In the genomic region with DNA sequence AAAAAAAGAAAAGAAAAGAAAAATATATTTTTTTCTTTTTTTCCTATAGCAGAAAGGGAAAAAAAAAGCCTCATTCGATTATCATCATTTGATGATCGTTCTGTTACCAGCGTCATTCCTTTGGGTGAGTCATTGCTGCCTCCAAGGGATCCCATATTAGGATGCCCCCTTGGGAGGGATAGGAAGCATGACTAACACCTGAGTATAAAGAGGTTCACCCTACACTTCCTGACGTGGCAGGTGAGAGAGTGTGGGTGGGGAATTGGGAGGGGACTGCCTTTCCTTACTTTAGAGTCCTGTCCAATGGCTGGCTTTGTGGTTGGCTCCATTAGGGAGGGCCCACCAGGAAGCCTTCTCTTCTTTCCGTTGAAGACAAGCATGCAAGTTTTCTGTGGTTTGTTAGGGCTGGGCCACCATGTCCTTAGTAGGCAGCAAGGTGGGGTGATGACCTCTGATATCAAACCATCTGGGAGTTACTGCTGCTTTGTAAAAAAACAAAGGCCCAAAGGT, we compare ENCODE assay signal across 11 cellular contexts. TPM values are rescaled to one million over a fixed set of nuclear protein-coding genes. Genes with fewer than 3 reads are reported as not detected.
DNase-seq lines count a peak whose midpoint lies in the region; ATAC-seq and TF ChIP-seq lines count a peak whose summit lies in the region.
"Had no signal": no experiment of that assay in that cellular context is flagged by ENCODE, and none has a peak within 500 bp of the region (broad histone marks: within the 10 kb centered on the region; RNA-seq: fewer than 3 reads in every experiment).

No MANE protein-coding gene starts in this region.

- H3K27me3 ChIP-seq in foreskin keratinocyte (no peaks in the 10 kb centered on the region), upper lobe of left lung (no peaks in the 10 kb centered on the region)

- H3K4me3 ChIP-seq in upper lobe of left lung: no peak overlapping the region

- H3K4me1 ChIP-seq in foreskin keratinocyte (peaks cover 37% of the 10 kb centered on the region), upper lobe of left lung (no peaks in the 10 kb centered on the region)
- H3K4me1 ChIP-seq: parathyroid adenoma had no signal

- H3K9me3 Mint-ChIP-seq in activated CD8-positive, alpha-beta memory T cell treated with anti-CD3 and anti-CD28 coated beads, Interleukin-2, amount 10 ng/mL, durations not matched to agents 7 days and 5 days (ENCODE audit: low read depth): no peaks in the 10 kb centered on the region

- TF ChIP-seq CTCF in foreskin keratinocyte (conservative IDR thresholded peaks at IDR 0.05) (no peak), upper lobe of left lung (IDR thresholded peaks at IDR 0.05) (no peak)

- CTCF ChIA-PET in activated CD8-positive, alpha-beta memory T cell treated with anti-CD3 and anti-CD28 coated beads, Interleukin-2, amount 10 ng/mL, durations not matched to agents 7 days and 5 days (lab: Charles Lee): no interaction called here

- H3K9me3 ChIP-seq in upper lobe of left lung: no peaks in the 10 kb centered on the region

- H3K4me3 Mint-ChIP-seq in activated CD8-positive, alpha-beta memory T cell treated with anti-CD3 and anti-CD28 coated beads, Interleukin-2, amount 10 ng/mL, durations not matched to agents 7 days and 5 days: no peak overlapping the region

- H3K4me1 Mint-ChIP-seq in activated CD8-positive, alpha-beta memory T cell treated with anti-CD3 and anti-CD28 coated beads, Interleukin-2, amount 10 ng/mL, durations not matched to agents 7 days and 5 days: peaks cover 50% of the 10 kb centered on the region

- H3K36me3 ChIP-seq in upper lobe of left lung: no peaks in the 10 kb centered on the region

- H3K27ac Mint-ChIP-seq in activated CD8-positive, alpha-beta memory T cell treated with anti-CD3 and anti-CD28 coated beads, Interleukin-2, amount 10 ng/mL, durations not matched to agents 7 days and 5 days: peak overlapping the region; percentile 80

- peak; percentile 55 for DNase-seq in activated CD8-positive, alpha-beta memory T cell treated with anti-CD3 and anti-CD28 coated beads, Interleukin-2, amount 10 ng/mL, durations not matched to agents 7 days and 5 days
- DNase-seq in activated CD8-positive, alpha-beta memory T cell treated with anti-CD3 and anti-CD28 coated beads for 24 hours: no peak
- DNase-seq in activated CD4-positive, alpha-beta T cell treated with anti-CD3 and anti-CD28 coated beads for 48 hours: peak; percentile 64
- DNase-seq in foreskin keratinocyte (peak; percentile 99 to 100), upper lobe of left lung (peak in 1 of 2 donors; percentile 62), dedifferentiated amniotic fluid mesenchymal stem cell (ENCODE audit: extremely low spot score) (no peak), OCI-M2 (lab: John Stamatoyannopoulos, UW; ENCODE audit: unreplicated experiment) (no peak)
- no peak for DNase-seq in effector CD8-positive, alpha-beta T cell (lab: John Stamatoyannopoulos, UW)
- DNase-seq: activated CD8-positive, alpha-beta memory T cell treated with anti-CD3 and anti-CD28 coated beads, Interleukin-2, amount 50 U/mL, for 48 hours; AML-193 had no signal

- TF ChIP-seq POLR2A in upper lobe of left lung (IDR thresholded peaks at IDR 0.05): no peak

- H3K27ac ChIP-seq in foreskin keratinocyte: peak overlapping the region; percentile 83
- no peak overlapping the region for H3K27ac ChIP-seq in upper lobe of left lung
- H3K27ac ChIP-seq: parathyroid adenoma had no signal

- TF ChIP-seq EP300 in upper lobe of left lung (IDR thresholded peaks at IDR 0.05): no peak

- peaks cover 58% of the 10 kb centered on the region for H3K36me3 Mint-ChIP-seq in activated CD8-positive, alpha-beta memory T cell treated with anti-CD3 and anti-CD28 coated beads, Interleukin-2, amount 10 ng/mL, durations not matched to agents 7 days and 5 days

- H3K27me3 Mint-ChIP-seq in activated CD8-positive, alpha-beta memory T cell treated with anti-CD3 and anti-CD28 coated beads, Interleukin-2, amount 10 ng/mL, durations not matched to agents 7 days and 5 days: no peaks in the 10 kb centered on the region

- WGBS in upper lobe of left lung, 2 donors: 72 to 83% methylated on average over 5 of the region's 5 CpGs

- ATAC-seq in activated CD8-positive, alpha-beta memory T cell treated with anti-CD3 and anti-CD28 coated beads, Interleukin-2, amount 10 ng/mL, durations not matched to agents 7 days and 5 days: peak; percentile 47
- ATAC-seq in foreskin keratinocyte (peak; percentile 94), upper lobe of left lung (ENCODE audit: low FRiP score in 2 of 2) (peak; percentile 40 to 67)

RNA-seq across cellular contexts. Expression of a gene that starts 56.1 kb away (rescaled TPM):
- 100 to 1,000 TPM; 114 to 161 TPM for total RNA-seq in activated CD8-positive, alpha-beta memory T cell treated with anti-CD3 and anti-CD28 coated beads, Interleukin-2, amount 10 ng/mL, durations not matched to agents 7 days and 5 days
- total RNA-seq in foreskin keratinocyte (30.5 and 30.8 TPM in 2 replicates), upper lobe of left lung (10 to 100 TPM; 17.3 to 38.8 (median 29.1) TPM)
- 7.9 and 10.2 TPM in 2 replicates for polyA plus RNA-seq in foreskin keratinocyte

Comparison
In these comparisons a context has a peak if more than half of its experiments do, and no peak if none do; other contexts are left out.
1. DNase-seq: peak in activated CD8-positive, alpha-beta memory T cell treated with anti-CD3 and anti-CD28 coated beads, Interleukin-2, amount 10 ng/mL, durations not matched to agents 7 days and 5 days (single experiment), activated CD4-positive, alpha-beta T cell treated with anti-CD3 and anti-CD28 coated beads for 48 hours (single experiment) and foreskin keratinocyte (2 of 2); none in activated CD8-positive, alpha-beta memory T cell treated with anti-CD3 and anti-CD28 coated beads for 24 hours (single experiment), effector CD8-positive, alpha-beta T cell (single experiment), dedifferentiated amniotic fluid mesenchymal stem cell (single experiment) and OCI-M2 (single experiment).
2. Peak in every context shown above with its lines, with median percentiles within 50 percentile points of each other: ATAC-seq.